ENCODE assay signal across 15 cellular contexts in the genomic region with DNA sequence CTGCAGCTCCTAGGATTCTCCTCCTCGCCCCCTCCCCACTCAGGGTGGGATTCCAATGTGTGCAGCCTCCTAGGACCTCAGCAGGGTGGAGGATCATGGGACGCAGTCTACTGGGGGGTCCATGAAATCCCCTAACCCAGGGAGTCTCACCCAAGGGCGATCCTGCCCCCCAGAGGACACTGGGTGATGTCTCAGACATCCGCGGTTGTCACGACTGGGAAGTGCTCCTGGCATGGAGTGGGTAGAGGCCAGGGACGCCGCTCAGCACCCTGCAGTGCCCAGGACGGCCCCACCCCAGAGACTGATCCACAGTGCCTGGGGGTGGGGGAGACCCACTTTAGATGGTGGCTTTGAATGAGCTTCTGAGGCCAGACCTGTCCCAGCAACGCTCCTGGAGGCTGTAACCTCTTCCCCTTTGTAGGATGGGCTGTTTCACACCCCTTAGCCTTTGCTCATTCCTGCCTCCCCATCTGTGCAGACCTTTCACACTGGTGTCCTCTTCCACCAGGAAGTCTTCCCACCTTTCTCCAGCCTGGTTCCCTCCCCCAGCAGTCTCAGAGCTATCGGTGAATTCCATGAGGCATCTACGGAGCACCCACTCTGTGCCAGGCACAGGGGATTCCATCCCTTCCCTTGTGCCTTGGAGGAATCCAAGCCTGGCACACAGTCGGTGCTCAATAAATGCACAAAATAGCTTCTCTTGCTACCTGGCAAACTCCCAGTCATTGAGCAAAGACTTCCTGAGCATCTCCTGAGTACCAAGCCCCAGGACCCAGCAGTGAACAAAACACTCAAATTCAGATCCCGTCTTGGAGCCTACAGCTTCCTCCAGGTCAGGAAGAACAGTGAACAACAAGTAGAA. TPM values are rescaled to one million over a fixed set of nuclear protein-coding genes. Genes with fewer than 3 reads are reported as not detected.
DNase-seq lines count a peak whose midpoint lies in the region; ATAC-seq, FAIRE-seq and TF ChIP-seq lines count a peak whose summit lies in the region.
"Had no signal": no experiment of that assay in that cellular context is flagged by ENCODE, and none has a peak within 500 bp of the region (broad histone marks: within the 10 kb centered on the region; RNA-seq: fewer than 3 reads in every experiment).

No MANE protein-coding gene starts in this region.

- H3K4me3 Mint-ChIP-seq in endodermal cell = no peak overlapping the region
- no peak overlapping the region for H3K4me3 Mint-ChIP-seq in activated CD8-positive, alpha-beta memory T cell treated with anti-CD3 and anti-CD28 coated beads, Interleukin-2, amount 10 ng/mL, durations not matched to agents 7 days and 5 days
- no peak overlapping the region for H3K4me3 Mint-ChIP-seq in naive thymus-derived CD4-positive, alpha-beta T cell
- H3K4me3 Mint-ChIP-seq: activated naive CD8-positive, alpha-beta T cell treated with anti-CD3 and anti-CD28 coated beads, Interleukin-2, amount 10 ng/mL, durations not matched to agents 7 days and 5 days had no signal

- H3K56ac ChIP-seq in mesendoderm (ENCODE audit: low read length) = peak overlapping the region; percentile 19

- H2BK120ac ChIP-seq in mesendoderm (ENCODE audit: low read depth, low read length) = no peak overlapping the region

- H3K79me1 ChIP-seq in mesendoderm (ENCODE audit: low read length) = no peaks in the 10 kb centered on the region

- no peaks in the 10 kb centered on the region for H3K4me1 ChIP-seq in endodermal cell (ENCODE audit: control insufficient read depth, insufficient read depth, low read length)
- no peaks in the 10 kb centered on the region for H3K4me1 ChIP-seq in mesendoderm (ENCODE audit: control insufficient read depth, low read depth, low read length)
- no peaks in the 10 kb centered on the region for H3K4me1 ChIP-seq in naive thymus-derived CD4-positive, alpha-beta T cell (ENCODE audit: control insufficient read depth in 2 of 2, insufficient read depth in 2 of 2, low read length in 2 of 2)

- POLR2A ChIA-PET in naive thymus-derived CD4-positive, alpha-beta T cell (lab: Charles Lee) = interaction anchor here (0.7 to 1.0 kb wide), 2 partner anchors 142 to 144 kb away, joined by 3 read pairs; no protein-coding TSS in a partner anchor

- no peaks in the 10 kb centered on the region for H3K36me3 ChIP-seq in endodermal cell (ENCODE audit: control insufficient read depth, insufficient read depth, low read length)
- H3K36me3 ChIP-seq in mesendoderm (ENCODE audit: control insufficient read depth, insufficient read depth, low read length) = no peaks in the 10 kb centered on the region
- no peaks in the 10 kb centered on the region for H3K36me3 ChIP-seq in naive thymus-derived CD4-positive, alpha-beta T cell (ENCODE audit: control insufficient read depth in 2 of 3, insufficient read depth in 3 of 3, low read length in 3 of 3)
- H3K36me3 ChIP-seq: suprapubic skin had no signal

- no peak overlapping the region for H3K27ac Mint-ChIP-seq in endodermal cell
- no peak overlapping the region for H3K27ac Mint-ChIP-seq in activated CD8-positive, alpha-beta memory T cell treated with anti-CD3 and anti-CD28 coated beads, Interleukin-2, amount 10 ng/mL, durations not matched to agents 7 days and 5 days
- H3K27ac Mint-ChIP-seq in naive thymus-derived CD4-positive, alpha-beta T cell = peak overlapping the region in 2 of 9 donors; percentile 33 to 71
- H3K27ac Mint-ChIP-seq: activated naive CD8-positive, alpha-beta T cell treated with anti-CD3 and anti-CD28 coated beads, Interleukin-2, amount 10 ng/mL, durations not matched to agents 7 days and 5 days had no signal

- H3K79me2 ChIP-seq in mesendoderm (ENCODE audit: control insufficient read depth, insufficient read depth, low read length) = no peaks in the 10 kb centered on the region

- H3K4me3 ChIP-seq in AG10803 (ENCODE audit: low read length) = no peak overlapping the region
- H3K4me3 ChIP-seq in endodermal cell (ENCODE audit: low read length) = no peak overlapping the region
- no peak overlapping the region for H3K4me3 ChIP-seq in mesendoderm (ENCODE audit: low read length)
- no peak overlapping the region for H3K4me3 ChIP-seq in naive thymus-derived CD4-positive, alpha-beta T cell (ENCODE audit: low read length)
- H3K4me3 ChIP-seq: suprapubic skin had no signal

- no peak overlapping the region for H4K5ac ChIP-seq in mesendoderm (ENCODE audit: low read length)

- H3K9me3 Mint-ChIP-seq in endodermal cell = peaks cover 12% of the 10 kb centered on the region
- H3K9me3 Mint-ChIP-seq in activated CD8-positive, alpha-beta memory T cell treated with anti-CD3 and anti-CD28 coated beads, Interleukin-2, amount 10 ng/mL, durations not matched to agents 7 days and 5 days (ENCODE audit: low read depth) = no peaks in the 10 kb centered on the region
- peaks cover 0 to 4% (median 0%) of the 10 kb centered on the region in 11 donors for H3K9me3 Mint-ChIP-seq in naive thymus-derived CD4-positive, alpha-beta T cell

- H3K27me3 ChIP-seq in endodermal cell (ENCODE audit: control insufficient read depth, insufficient read depth, low read length, poor library complexity, severe bottlenecking) (peaks cover 10% of the 10 kb centered on the region), mesendoderm (ENCODE audit: insufficient read depth, low read length, poor library complexity) (no peaks in the 10 kb centered on the region)
- H3K27me3 ChIP-seq in naive thymus-derived CD4-positive, alpha-beta T cell (ENCODE audit: control insufficient read depth in 2 of 2, insufficient read depth in 2 of 2, low read length in 2 of 2) = no peaks in the 10 kb centered on the region

- H3K4me1 Mint-ChIP-seq in endodermal cell = peaks cover 2% of the 10 kb centered on the region
- no peaks in the 10 kb centered on the region for H3K4me1 Mint-ChIP-seq in activated CD8-positive, alpha-beta memory T cell treated with anti-CD3 and anti-CD28 coated beads, Interleukin-2, amount 10 ng/mL, durations not matched to agents 7 days and 5 days
- H3K4me1 Mint-ChIP-seq in naive thymus-derived CD4-positive, alpha-beta T cell = peaks cover 0 to 7% (median 0%) of the 10 kb centered on the region in 7 donors
- H3K4me1 Mint-ChIP-seq: activated naive CD8-positive, alpha-beta T cell treated with anti-CD3 and anti-CD28 coated beads, Interleukin-2, amount 10 ng/mL, durations not matched to agents 7 days and 5 days had no signal

- no peak overlapping the region for H3K4me2 ChIP-seq in mesendoderm (ENCODE audit: low read length)

- H4K8ac ChIP-seq in mesendoderm (ENCODE audit: low read depth, low read length) = no peak overlapping the region

- ATAC-seq in activated CD8-positive, alpha-beta memory T cell treated with anti-CD3 and anti-CD28 coated beads, Interleukin-2, amount 10 ng/mL, durations not matched to agents 7 days and 5 days = no peak
- ATAC-seq in naive thymus-derived CD4-positive, alpha-beta T cell = no peak

- no peak overlapping the region for H2AK5ac ChIP-seq in mesendoderm (ENCODE audit: low read length)

- H3K36me3 Mint-ChIP-seq in endodermal cell (ENCODE audit: low read depth) = no peaks in the 10 kb centered on the region
- H3K36me3 Mint-ChIP-seq in activated CD8-positive, alpha-beta memory T cell treated with anti-CD3 and anti-CD28 coated beads, Interleukin-2, amount 10 ng/mL, durations not matched to agents 7 days and 5 days = no peaks in the 10 kb centered on the region
- peaks cover 0 to 4% (median 0%) of the 10 kb centered on the region in 5 donors for H3K36me3 Mint-ChIP-seq in naive thymus-derived CD4-positive, alpha-beta T cell
- H3K36me3 Mint-ChIP-seq: activated naive CD8-positive, alpha-beta T cell treated with anti-CD3 and anti-CD28 coated beads, Interleukin-2, amount 10 ng/mL, durations not matched to agents 7 days and 5 days had no signal

- intact Hi-C loops in naive thymus-derived CD4-positive, alpha-beta T cell (cut with micrococcal nuclease) = no loop called here

- peak; percentile 15; the same call in 1 of the 2 replicates for TF ChIP-seq CTCF in AG10803 (conservative IDR thresholded peaks at IDR 0.05; ENCODE audit: low read length)
- peak; percentile 14 for TF ChIP-seq CTCF in endodermal cell (conservative IDR thresholded peaks at IDR 0.05)

- no peak for FAIRE-seq in urothelium cell line (lab: Jason Lieb, UNC)

- peaks cover 39% of the 10 kb centered on the region for H3K27me3 Mint-ChIP-seq in endodermal cell (ENCODE audit: insufficient read depth)
- H3K27me3 Mint-ChIP-seq in activated CD8-positive, alpha-beta memory T cell treated with anti-CD3 and anti-CD28 coated beads, Interleukin-2, amount 10 ng/mL, durations not matched to agents 7 days and 5 days = no peaks in the 10 kb centered on the region
- H3K27me3 Mint-ChIP-seq in naive thymus-derived CD4-positive, alpha-beta T cell = no peaks in the 10 kb centered on the region

- no peak overlapping the region for H3K18ac ChIP-seq in mesendoderm (ENCODE audit: low read length)

- H3K23ac ChIP-seq in mesendoderm (ENCODE audit: low read length) = no peak overlapping the region

- H3K9ac ChIP-seq in endodermal cell (ENCODE audit: extremely low read depth, low read length, poor library complexity, severe bottlenecking) (no peak overlapping the region), mesendoderm (ENCODE audit: low read length) (no peak overlapping the region)

- H2BK5ac ChIP-seq in mesendoderm (ENCODE audit: low read length) = no peak overlapping the region

- no peak overlapping the region for H2BK15ac ChIP-seq in mesendoderm (replicated peaks; ENCODE audit: low read depth)

- CTCF ChIA-PET in activated CD8-positive, alpha-beta memory T cell treated with anti-CD3 and anti-CD28 coated beads, Interleukin-2, amount 10 ng/mL, durations not matched to agents 7 days and 5 days (lab: Charles Lee) = interaction anchor here (0.5 to 2.8 kb wide), 8 partner anchors 9 to 164 kb away, joined by 3 to 11 read pairs (median 4); no protein-coding TSS in a partner anchor
- CTCF ChIA-PET in naive thymus-derived CD4-positive, alpha-beta T cell (lab: Charles Lee) = interaction anchor here (0.7 kb wide), 1 partner anchor 156 kb away, joined by 3 read pairs; no protein-coding TSS in a partner anchor

- DNase-seq in AG10803 (ENCODE audit: low read depth) = no peak
- DNase-seq in HT-29 (ENCODE audit: low spot score) = peak; percentile 5
- peak; percentile 38 for DNase-seq in endodermal cell
- DNase-seq in mesendoderm = no peak
- no peak for DNase-seq in activated CD8-positive, alpha-beta memory T cell treated with anti-CD3 and anti-CD28 coated beads, Interleukin-2, amount 50 U/mL, for 4 hours
- no peak for DNase-seq in activated CD8-positive, alpha-beta memory T cell treated with anti-CD3 and anti-CD28 coated beads, Interleukin-2, amount 10 ng/mL, durations not matched to agents 7 days and 5 days
- DNase-seq in naive thymus-derived CD4-positive, alpha-beta T cell = no peak
- no peak for DNase-seq in urothelium cell line (ENCODE audit: low spot score)
- DNase-seq: activated CD8-positive, alpha-beta memory T cell treated with anti-CD3 and anti-CD28 coated beads, Interleukin-2, amount 50 U/mL, for 48 hours; activated naive CD8-positive, alpha-beta T cell treated with anti-CD3 and anti-CD28 coated beads, Interleukin-2, amount 10 ng/mL, durations not matched to agents 7 days and 5 days had no signal

- 60 to 90% methylated on average over 5 to 14 of the region's 14 CpGs for WGBS in endodermal cell (ENCODE audit: insufficient coverage in 1 of 2, insufficient read length in 1 of 2), 2 experiments
- WGBS in mesendoderm (ENCODE audit: extremely low coverage, insufficient coverage, low lambda C conversion rate) = no CpG with 5 or more reads among the region's 14 CpGs

- H3K27ac ChIP-seq in endodermal cell (ENCODE audit: low read depth, low read length) (no peak overlapping the region), mesendoderm (ENCODE audit: low read depth, low read length) (no peak overlapping the region)
- H3K27ac ChIP-seq in naive thymus-derived CD4-positive, alpha-beta T cell (ENCODE audit: low read depth, low read length) = no peak overlapping the region
- H3K27ac ChIP-seq: suprapubic skin, VCaP had no signal

- H3K4ac ChIP-seq in mesendoderm (ENCODE audit: low read depth, low read length) = no peak overlapping the region

- no peaks in the 10 kb centered on the region for H3K9me3 ChIP-seq in endodermal cell (ENCODE audit: control insufficient read depth, low read length)
- H3K9me3 ChIP-seq in naive thymus-derived CD4-positive, alpha-beta T cell (ENCODE audit: control insufficient read depth in 2 of 3, low read length in 3 of 3) = no peaks in the 10 kb centered on the region
- H3K9me3 ChIP-seq: suprapubic skin had no signal

RNA-seq across cellular contexts. Expression of a gene that starts 10.5 kb away (rescaled TPM):
- 0.58 and 2.5 TPM in 2 replicates for total RNA-seq in HT-29 (2014; rRNA removed; shearing (Covaris generic))
- not detected for total RNA-seq in endodermal cell
- 1.4 TPM for polyA plus RNA-seq in endodermal cell (2013, experiment 1 of 2)
- polyA plus RNA-seq in endodermal cell (2013, experiment 2 of 2) = 1.5 TPM
- polyA plus RNA-seq in mesendoderm (2013, experiment 1 of 2) = 6.4 TPM
- 5.3 TPM for polyA plus RNA-seq in mesendoderm (2013, experiment 2 of 2)
- 1 to 10 TPM; 1.1 to 2.3 TPM for total RNA-seq in activated CD8-positive, alpha-beta memory T cell treated with anti-CD3 and anti-CD28 coated beads, Interleukin-2, amount 10 ng/mL, durations not matched to agents 7 days and 5 days
- total RNA-seq in naive thymus-derived CD4-positive, alpha-beta T cell = 1 to 10 TPM in 1 of 5 experiments, under 1 TPM in 1, not detected in 3; 0.82 to 1.8 TPM
- polyA plus RNA-seq in naive thymus-derived CD4-positive, alpha-beta T cell = not detected
- total RNA-seq: Daoy, fibroblast of lung, omental fat pad had no signal
- polyA plus RNA-seq: fibroblast of lung had no signal

RNA-seq across cellular contexts. Expression of a gene that starts 13.4 kb away (rescaled TPM):
- 0.60 and 1.4 TPM in 2 replicates for total RNA-seq in HT-29 (2014; rRNA removed; shearing (Covaris generic))
- total RNA-seq in endodermal cell = not detected
- not detected for polyA plus RNA-seq in endodermal cell (2013, experiment 1 of 2)
- not detected for polyA plus RNA-seq in endodermal cell (2013, experiment 2 of 2)
- not detected for polyA plus RNA-seq in mesendoderm (2013, experiment 1 of 2)
- not detected for polyA plus RNA-seq in mesendoderm (2013, experiment 2 of 2)
- total RNA-seq in activated CD8-positive, alpha-beta memory T cell treated with anti-CD3 and anti-CD28 coated beads, Interleukin-2, amount 10 ng/mL, durations not matched to agents 7 days and 5 days = not detected
- not detected for total RNA-seq in naive thymus-derived CD4-positive, alpha-beta T cell
- not detected for polyA plus RNA-seq in naive thymus-derived CD4-positive, alpha-beta T cell
- total RNA-seq: activated naive CD8-positive, alpha-beta T cell treated with anti-CD3 and anti-CD28 coated beads, Interleukin-2, amount 10 ng/mL, durations not matched to agents 7 days and 5 days; Daoy; fibroblast of lung; omental fat pad; suprapubic skin had no signal
- polyA plus RNA-seq: fibroblast of lung had no signal

RNA-seq across cellular contexts. Expression of a gene that starts 30.6 kb away (rescaled TPM):
- 46.8 and 52.8 TPM in 2 replicates for total RNA-seq in HT-29 (2014; rRNA removed; shearing (Covaris generic))
- 10 to 100 TPM; 13.4 to 14.3 TPM for total RNA-seq in endodermal cell
- polyA plus RNA-seq in endodermal cell (2013, experiment 1 of 2) = 7.8 TPM
- polyA plus RNA-seq in endodermal cell (2013, experiment 2 of 2) = 7.8 TPM
- 9.3 TPM for polyA plus RNA-seq in mesendoderm (2013, experiment 1 of 2)
- polyA plus RNA-seq in mesendoderm (2013, experiment 2 of 2) = 9.4 TPM
- total RNA-seq in activated CD8-positive, alpha-beta memory T cell treated with anti-CD3 and anti-CD28 coated beads, Interleukin-2, amount 10 ng/mL, durations not matched to agents 7 days and 5 days = 10 to 100 TPM; 13.3 to 17.0 TPM
- total RNA-seq in naive thymus-derived CD4-positive, alpha-beta T cell = 10 to 100 TPM in 1 of 5 experiments, 1 to 10 TPM in 4; 4.4 to 16.4 (median 8.0) TPM
- 10 to 100 TPM in 1 of 2 donors, 1 to 10 TPM in 1; 4.6 to 15.0 TPM for polyA plus RNA-seq in naive thymus-derived CD4-positive, alpha-beta T cell

RNA-seq across cellular contexts. Expression of a gene that starts 36.2 kb away (rescaled TPM):
- total RNA-seq in HT-29 (2014; rRNA removed; shearing (Covaris generic)) = 49.8 and 62.5 TPM in 2 replicates
- total RNA-seq in endodermal cell = 10 to 100 TPM; 56.7 to 65.1 TPM
- polyA plus RNA-seq in endodermal cell (2013, experiment 1 of 2) = 49.5 TPM
- 52.5 TPM for polyA plus RNA-seq in endodermal cell (2013, experiment 2 of 2)
- 20.3 TPM for polyA plus RNA-seq in mesendoderm (2013, experiment 1 of 2)
- 21.8 TPM for polyA plus RNA-seq in mesendoderm (2013, experiment 2 of 2)
- 10 to 100 TPM; 61.4 to 79.1 TPM for total RNA-seq in activated CD8-positive, alpha-beta memory T cell treated with anti-CD3 and anti-CD28 coated beads, Interleukin-2, amount 10 ng/mL, durations not matched to agents 7 days and 5 days
- 10 to 100 TPM; 60.7 to 90.7 (median 71.3) TPM for total RNA-seq in naive thymus-derived CD4-positive, alpha-beta T cell
- polyA plus RNA-seq in naive thymus-derived CD4-positive, alpha-beta T cell = 10 to 100 TPM in 1 of 2 donors, 1 to 10 TPM in 1; 7.8 to 15.1 TPM

Comparison
In these comparisons a context has a peak if more than half of its experiments do, and no peak if none do; other contexts are left out.
1. DNase-seq: peak in HT-29 (single experiment) and endodermal cell (single experiment); none in AG10803 (single experiment), mesendoderm (single experiment), activated CD8-positive, alpha-beta memory T cell treated with anti-CD3 and anti-CD28 coated beads, Interleukin-2, amount 50 U/mL, for 4 hours (single experiment), activated CD8-positive, alpha-beta memory T cell treated with anti-CD3 and anti-CD28 coated beads, Interleukin-2, amount 10 ng/mL, durations not matched to agents 7 days and 5 days (single experiment), naive thymus-derived CD4-positive, alpha-beta T cell (0 of 9) and urothelium cell line (single experiment).